In genomic region chr17:78933025-78933958, GRCh38 we compare ENCODE assay signal across 2 cellular contexts.
TF ChIP-seq lines count a peak whose summit lies in the region.

No MANE protein-coding gene starts in this region.

TF ChIP-seq in HEK293, 187 proteins besides CTCF, POLR2A, EP300 and RAD21 (continues in another document):
- TF ChIP-seq OSR2 (tag by site-specific recombination; IDR thresholded peaks at IDR 0.05) = 0 out of 2 replicates have a peak, but pooled peaks have one; percentile 13
- 0 out of 2 replicates have a peak, but pooled peaks have one; percentile 18 for TF ChIP-seq ZBTB8A (tag by site-specific recombination; IDR thresholded peaks at IDR 0.05)
- peak; percentile 32 for TF ChIP-seq ZBTB10 (tag by site-specific recombination; IDR thresholded peaks at IDR 0.05)
- 0 out of 2 replicates have a peak, but pooled peaks have one; percentile 68 for TF ChIP-seq HIC1 (tag by site-specific recombination; IDR thresholded peaks at IDR 0.05)
- peak; percentile 92 for TF ChIP-seq ZNF366 (tag by site-specific recombination; conservative IDR thresholded peaks at IDR 0.05)
- TF ChIP-seq SCRT1 (tag by site-specific recombination; IDR thresholded peaks at IDR 0.05; ENCODE audit: borderline replicate concordance) = peak; percentile 16; the same call in 1 of the 2 replicates
- peak; percentile 49 for TF ChIP-seq GLIS1 (tag by site-specific recombination; IDR thresholded peaks at IDR 0.05)
- peak; percentile 48 for TF ChIP-seq GLIS2 (tag by site-specific recombination; IDR thresholded peaks at IDR 0.05)
- 0 out of 2 replicates have a peak, but pooled peaks have one; percentile 53 for TF ChIP-seq ZNF639 (tag by site-specific recombination; IDR thresholded peaks at IDR 0.05)
- no peak for TF ChIP-seq ZNF610 (tag by site-specific recombination; IDR thresholded peaks at IDR 0.05; ENCODE audit: borderline replicate concordance)
- TF ChIP-seq ZBTB21 (tag by site-specific recombination; IDR thresholded peaks at IDR 0.05) = peak; percentile 90
- no peak for TF ChIP-seq ZNF324 (tag by site-specific recombination; IDR thresholded peaks at IDR 0.05)
- peak; percentile 97 for TF ChIP-seq ZNF629 (tag by site-specific recombination; IDR thresholded peaks at IDR 0.05)
- peak; percentile 93 for TF ChIP-seq PRDM10 (tag by site-specific recombination; IDR thresholded peaks at IDR 0.05)
- peak; percentile 48; the same call in 1 of the 2 replicates for TF ChIP-seq BCL11A (tag by site-specific recombination; IDR thresholded peaks at IDR 0.05; ENCODE audit: low read depth)
- peak; percentile 80 for TF ChIP-seq SP7 (tag by site-specific recombination; IDR thresholded peaks at IDR 0.05)

TF ChIP-seq in K562, 482 proteins besides CTCF, POLR2A, EP300 and RAD21:
- TF ChIP-seq ZFP36 (IDR thresholded peaks at IDR 0.05; ENCODE audit: low read depth, low read length, partially characterized antibody) (peak; percentile 79), ATF3 (IDR thresholded peaks at IDR 0.05) (peak; percentile 52; the same call in 1 of the 2 replicates), ATF3 (CRISPR knock-in tag; conservative IDR thresholded peaks at IDR 0.05) (no peak), ZNF589 (CRISPR knock-in tag; IDR thresholded peaks at IDR 0.05; ENCODE audit: low read depth) (no peak), ZNF76 (CRISPR knock-in tag; IDR thresholded peaks at IDR 0.05; ENCODE audit: borderline replicate concordance) (no peak), JUN (IDR thresholded peaks at IDR 0.05; ENCODE audit: borderline replicate concordance, low read depth, low read length) (peak; percentile 44; the same call in 1 of the 2 replicates), JUN (CRISPR knock-in tag; IDR thresholded peaks at IDR 0.05; ENCODE audit: borderline replicate concordance) (no peak)
